ENCODE assay signal across 20 cellular contexts in genomic region chr22:40123387-40123786, GRCh38. TPM values are rescaled to one million over a fixed set of nuclear protein-coding genes. Genes with fewer than 3 reads are reported as not detected.
DNase-seq lines count a peak whose midpoint lies in the region; ATAC-seq and TF ChIP-seq lines count a peak whose summit lies in the region.
"Had no signal": no experiment of that assay in that cellular context is flagged by ENCODE, and none has a peak within 500 bp of the region (broad histone marks: within the 10 kb centered on the region; RNA-seq: fewer than 3 reads in every experiment).

No MANE protein-coding gene starts in this region.

- H3K27ac ChIP-seq in CD8-positive, alpha-beta T cell (ENCODE audit: low read depth, low read length), result no peak overlapping the region
- H3K27ac ChIP-seq in HEK293 (ENCODE audit: extremely low read depth, low read depth, low read length) (no peak overlapping the region), neutrophil (peak overlapping the region; percentile 26)
- H3K27ac ChIP-seq: C4-2B, foreskin keratinocyte, prostate gland had no signal

- POLR2A ChIA-PET in CD8-positive, alpha-beta T cell (lab: Charles Lee), result interaction anchor here (0.9 to 1.4 kb wide), 2 partner anchors 41 to 125 kb away, joined by 3 read pairs; no protein-coding TSS in a partner anchor
- POLR2A ChIA-PET in HEK293 (lab: Yijun Ruan, JAX), result interaction anchor here (0.7 kb wide), 1 partner anchor 21 kb away, joined by 6 read pairs; no protein-coding TSS in a partner anchor

- no peaks in the 10 kb centered on the region for H3K27me3 ChIP-seq in CD8-positive, alpha-beta T cell (ENCODE audit: insufficient read depth, low read length)
- no peaks in the 10 kb centered on the region for H3K27me3 ChIP-seq in neutrophil
- H3K27me3 ChIP-seq: foreskin keratinocyte had no signal

- H3K4me3 Mint-ChIP-seq in CD8-positive, alpha-beta T cell, result no peak overlapping the region
- H3K4me3 Mint-ChIP-seq: naive B cell; stimulated activated naive B cell treated with anti-CD40 and anti-IgM and Interleukin-4, amounts not matched to agents 10 μg/mL and 1 μg/mL and 100 μg/mL, for 72 hours; type B pancreatic cell had no signal

- peaks cover 75% of the 10 kb centered on the region for H3K36me3 Mint-ChIP-seq in CD8-positive, alpha-beta T cell
- H3K36me3 Mint-ChIP-seq: type B pancreatic cell had no signal

- CTCF ChIA-PET in CD8-positive, alpha-beta T cell (lab: Charles Lee), result interaction anchor here (0.6 to 1.3 kb wide), 3 partner anchors 98 to 627 kb away, joined by 3 read pairs; partner anchors contain the start of gene ADSL
- CTCF ChIA-PET in HEK293 (lab: Yijun Ruan, JAX), result interaction anchor here (0.6 to 0.7 kb wide), 3 partner anchors 42 to 583 kb away, joined by 3 to 4 read pairs (median 3); no protein-coding TSS in a partner anchor

- H3K9me3 Mint-ChIP-seq in CD8-positive, alpha-beta T cell, result no peaks in the 10 kb centered on the region
- H3K9me3 Mint-ChIP-seq: naive B cell; stimulated activated naive B cell treated with anti-CD40 and anti-IgM and Interleukin-4, amounts not matched to agents 10 μg/mL and 1 μg/mL and 100 μg/mL, for 72 hours; type B pancreatic cell had no signal

- TF ChIP-seq CTCF in CD8-positive, alpha-beta T cell (IDR thresholded peaks at IDR 0.05), result no peak
- TF ChIP-seq CTCF in HEK293 (tag by site-specific recombination; IDR thresholded peaks at IDR 0.05) (no peak), fibroblast of the aortic adventitia (IDR thresholded peaks at IDR 0.05; ENCODE audit: insufficient read depth, low read length) (no peak), neutrophil (IDR thresholded peaks at IDR 0.05) (no peak)

- DNase-seq in CD8-positive, alpha-beta T cell, result no peak
- peak; percentile 43 for DNase-seq in fibroblast of the aortic adventitia (ENCODE audit: low read depth)
- no peak for DNase-seq in GOT3 (lab: John Stamatoyannopoulos, UW)
- DNase-seq in NCI-H2107 (lab: John Stamatoyannopoulos, UW), result no peak
- DNase-seq: activated CD4-positive, alpha-beta T cell treated with anti-CD3 and anti-CD28 coated beads, Interleukin-2, amount 50 U/mL, for 4 hours; amygdala; foreskin keratinocyte; HCEC 1CT; naive B cell; NCI-H1105 treated with DMSO at 0.1 percent for 48 hours; NCI-H526 treated with DMSO at 0.1 percent for 48 hours; PC-3; stimulated activated CD4-positive, alpha-beta T cell treated with anti-CD3 and anti-CD28 coated beads, Interleukin-12 subunit alpha, Interleukin-12 subunit beta, amount 100 ng/mL, for 4 hours; stimulated activated naive B cell treated with anti-CD40 and anti-IgM and Interleukin-4, amounts not matched to agents 10 μg/mL and 1 μg/mL and 100 μg/mL, for 72 hours had no signal

- intact Hi-C loops in CD8-positive, alpha-beta T cell (cut with DNase I, micrococcal nuclease), result no loop called here

- peaks cover 15% of the 10 kb centered on the region for H3K36me3 ChIP-seq in CD8-positive, alpha-beta T cell (ENCODE audit: insufficient read depth, low read length)
- H3K36me3 ChIP-seq in HEK293 (ENCODE audit: control insufficient read depth in 2 of 2, insufficient read depth in 1 of 2, low read length in 2 of 2) (no peaks in the 10 kb centered on the region; a peak in 1 of 3 replicates), neutrophil (peaks cover 68% of the 10 kb centered on the region)
- H3K36me3 ChIP-seq: prostate gland had no signal

- peaks cover 15% of the 10 kb centered on the region for H3K4me1 ChIP-seq in CD8-positive, alpha-beta T cell (ENCODE audit: insufficient read depth, low read length)
- H3K4me1 ChIP-seq in HEK293 (ENCODE audit: control insufficient read depth, insufficient read depth, low read length) (peaks cover 5% of the 10 kb centered on the region; the same call in 1 of the 2 replicates), neutrophil (ENCODE audit: control insufficient read depth in 1 of 2, insufficient read depth in 1 of 2, low read depth in 1 of 2, low read length in 1 of 2) (peaks cover 0 to 8% of the 10 kb centered on the region in 2 experiments)
- H3K4me1 ChIP-seq: foreskin keratinocyte, prostate gland had no signal

- H3K27ac Mint-ChIP-seq in CD8-positive, alpha-beta T cell, result peak overlapping the region; percentile 61
- H3K27ac Mint-ChIP-seq: stimulated activated naive B cell treated with anti-CD40 and anti-IgM and Interleukin-4, amounts not matched to agents 10 μg/mL and 1 μg/mL and 100 μg/mL, for 72 hours; type B pancreatic cell had no signal

- H3K4me1 Mint-ChIP-seq in CD8-positive, alpha-beta T cell (ENCODE audit: low read depth), result peaks cover 57% of the 10 kb centered on the region

- H3K9me3 ChIP-seq in CD8-positive, alpha-beta T cell (ENCODE audit: low read length), result no peaks in the 10 kb centered on the region
- H3K9me3 ChIP-seq in HEK293 (ENCODE audit: control insufficient read depth, insufficient read depth, low read depth, low read length) (no peaks in the 10 kb centered on the region), neutrophil (no peaks in the 10 kb centered on the region)
- H3K9me3 ChIP-seq: prostate gland had no signal

- ATAC-seq in CD8-positive, alpha-beta T cell, result no peak
- ATAC-seq in HG03039 (IDR thresholded peaks at IDR 0.05; ENCODE audit: unreplicated experiment), result no peak
- ATAC-seq: foreskin keratinocyte, PC-3 had no signal

- H3K4me3 ChIP-seq in CD8-positive, alpha-beta T cell (ENCODE audit: low read depth, low read length), result no peak overlapping the region
- H3K4me3 ChIP-seq in HEK293 (ENCODE audit: low read depth, low read length) (no peak overlapping the region), fibroblast of the aortic adventitia (ENCODE audit: low read depth, low read length) (no peak overlapping the region), neutrophil (ENCODE audit: low read depth in 1 of 2, low read length in 1 of 2) (no peak overlapping the region)
- H3K4me3 ChIP-seq: prostate gland had no signal

- no peaks in the 10 kb centered on the region for H3K27me3 Mint-ChIP-seq in CD8-positive, alpha-beta T cell (ENCODE audit: low read depth)
- H3K27me3 Mint-ChIP-seq: naive B cell; stimulated activated naive B cell treated with anti-CD40 and anti-IgM and Interleukin-4, amounts not matched to agents 10 μg/mL and 1 μg/mL and 100 μg/mL, for 72 hours; type B pancreatic cell had no signal

TF ChIP-seq in HEK293, 187 proteins besides CTCF, POLR2A, EP300 and RAD21:
- TF ChIP-seq EGR2 (tag by site-specific recombination; IDR thresholded peaks at IDR 0.05; ENCODE audit: low read depth) (peak; percentile 81), ZBTB17 (tag by site-specific recombination; IDR thresholded peaks at IDR 0.05) (0 out of 2 replicates have a peak, but pooled peaks have one; percentile 29), ZNF26 (tag by site-specific recombination; IDR thresholded peaks at IDR 0.05) (no peak), ZBTB21 (tag by site-specific recombination; IDR thresholded peaks at IDR 0.05) (no peak), ZFHX2 (tag by site-specific recombination; conservative IDR thresholded peaks at IDR 0.05) (peak; percentile 63; the same call in 1 of the 2 replicates), KLF1 (tag by site-specific recombination; IDR thresholded peaks at IDR 0.05) (no peak), ZIC2 (tag by site-specific recombination; IDR thresholded peaks at IDR 0.05) (peak; percentile 91)

RNA-seq across cellular contexts. Expression of gene TNRC6B, which starts 54.3 kb away (rescaled TPM):
- 100 to 1,000 TPM in 1 of 2 experiments, 10 to 100 TPM in 1; 85.3 to 106 TPM for total RNA-seq in CD8-positive, alpha-beta T cell
- 19.1 and 35.3 TPM in 2 replicates for total RNA-seq in fibroblast of the aortic adventitia (ENCODE audit: low replicate concordance)
